Comparison of ENCODE assay signal across 21 cellular contexts in the genomic region with DNA sequence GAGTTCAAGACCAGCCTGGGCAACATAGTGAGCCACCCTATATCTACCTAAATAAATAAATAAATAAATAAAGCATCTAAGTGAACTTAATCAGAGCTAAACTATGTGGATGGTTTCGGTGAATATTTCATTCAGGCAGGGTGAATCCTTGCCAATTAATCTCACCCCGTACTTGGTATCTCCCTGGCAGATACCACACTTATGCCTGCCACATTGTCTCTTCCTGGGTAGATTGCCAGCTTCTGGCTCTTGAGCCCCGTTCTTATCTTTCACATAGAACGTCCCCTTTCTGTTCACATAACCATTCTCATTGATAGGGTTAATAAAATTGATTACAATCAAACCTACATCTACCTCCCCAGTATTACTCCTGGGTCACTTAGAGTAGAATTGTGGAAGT.
"Had no signal": no experiment of that assay in that cellular context is flagged by ENCODE, and none has a peak within 500 bp of the region (broad histone marks: within the 10 kb centered on the region; RNA-seq: fewer than 3 reads in every experiment).

No MANE protein-coding gene starts in this region.

- DNase-seq: activated CD4-positive, alpha-beta T cell treated with anti-CD3 and anti-CD28 coated beads, Interleukin-2, amount 50 U/mL, for 1 hour; activated CD4-positive, CD25-positive, alpha-beta regulatory T cell treated with anti-CD3 and anti-CD28 coated beads, Interleukin-2, amount 50 U/mL, for 72 hours; activated gamma-delta T cell treated with Interleukin-2 at 50 U/mL for 16 hours; activated T-cell treated with anti-CD3 and anti-CD28 coated beads, Interleukin-2, amount 50 U/mL, for 1 hour; anterior cingulate cortex; body of pancreas; effector CD4-positive, alpha-beta T cell; kidney; left lung; natural killer cell; retina; spleen; stimulated activated CD4-positive, alpha-beta T cell treated with anti-CD3 and anti-CD28 coated beads, Interleukin-4, amount 100 ng/mL, for 1 hour; stimulated activated naive CD8-positive, alpha-beta T cell treated with anti-CD3 and anti-CD28 coated beads, Interleukin-15, Interleukin-2, amounts not matched to agents 100 U/mL and 50 U/mL, for 24 hours; T1000; thyroid gland had no signal

- FAIRE-seq: endometrium, kidney had no signal

- ATAC-seq: body of pancreas; foreskin keratinocyte; left lung; natural killer cell; stimulated activated naive CD8-positive, alpha-beta T cell treated with anti-CD3 and anti-CD28 coated beads, Interleukin-15, Interleukin-2, amounts not matched to agents 100 U/mL and 50 U/mL, for 24 hours had no signal

- H3K27me3 ChIP-seq: body of pancreas, cardiac muscle cell, foreskin keratinocyte, left lung, spleen, thyroid gland had no signal

- H3K36me3 ChIP-seq: cardiac muscle cell, thyroid gland had no signal

- H3K9me3 ChIP-seq: body of pancreas, left lung, spleen, thyroid gland had no signal

- H3K4me3 ChIP-seq: body of pancreas, cardiac muscle cell, left lung, lung, spleen, thyroid gland had no signal

- H3K27ac ChIP-seq: body of pancreas, cardiac muscle cell, foreskin keratinocyte, thyroid gland, VCaP had no signal
